Comparison of ENCODE assay signal across 6 cellular contexts in the genomic region with DNA sequence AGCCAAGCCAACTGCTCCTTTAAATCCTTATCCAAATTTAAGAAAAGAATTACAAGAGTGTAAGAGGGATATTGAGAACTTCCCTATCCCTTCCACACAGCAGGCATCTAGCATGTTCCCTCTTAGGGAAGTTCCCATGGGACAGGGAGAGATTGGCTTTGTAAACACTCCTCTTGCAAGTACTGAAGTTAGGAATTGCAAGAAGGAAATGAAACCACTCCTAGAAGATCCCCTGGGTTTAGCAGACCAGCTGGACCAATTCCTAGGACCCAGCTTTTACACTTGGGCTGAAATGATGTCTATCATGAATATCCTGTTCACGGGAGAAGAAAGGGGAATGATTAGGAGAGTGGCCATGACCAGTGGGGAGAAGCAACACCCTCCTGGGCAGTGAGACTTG. TPM values are rescaled to one million over a fixed set of nuclear protein-coding genes. Genes with fewer than 3 reads are reported as not detected.
A peak's percentile ranks its signal among the peaks of the same experiment; 100 is the strongest.
DNase-seq lines count a peak whose midpoint lies in the region; ATAC-seq and TF ChIP-seq lines count a peak whose summit lies in the region.
"Not testable (repeated sequence)": the region's sequence is repeated elsewhere in the genome, so short reads cannot be mapped to it uniquely, and the experiment has no call there.

No MANE protein-coding gene starts in this region.

- H3K79me2 ChIP-seq in Karpas-422 (ENCODE audit: low read length) = not testable (repeated sequence)

- H3K27ac ChIP-seq in Karpas-422 (ENCODE audit: low read length); endodermal cell (ENCODE audit: low read depth, low read length): not testable (repeated sequence)
- H3K27ac ChIP-seq in heart left ventricle = peak overlapping the region in 7 of 12 donors; percentile 9 to 76 (median 50)
- H3K27ac ChIP-seq in testis = peak overlapping the region; percentile 41 to 52

- not testable (repeated sequence) for H3K36me3 ChIP-seq in Karpas-422 (ENCODE audit: insufficient read depth, low read length); endodermal cell (ENCODE audit: control insufficient read depth, insufficient read depth, low read length); heart left ventricle; testis (ENCODE audit: low read depth, missing control alignments)

- H3K9me3 Mint-ChIP-seq in endodermal cell = peaks cover 40% of the 10 kb centered on the region
- H3K9me3 Mint-ChIP-seq in nephron = not testable (repeated sequence)

- H2AFZ ChIP-seq in Karpas-422 (ENCODE audit: low read length) = not testable (repeated sequence)

- not testable (repeated sequence) for H3K27me3 ChIP-seq in Karpas-422 (ENCODE audit: low read length); heart left ventricle; testis
- H3K27me3 ChIP-seq in endodermal cell (ENCODE audit: control insufficient read depth, insufficient read depth, low read length, poor library complexity, severe bottlenecking) = peaks cover 15% of the 10 kb centered on the region

- not testable (repeated sequence) for H3K4me3 Mint-ChIP-seq in endodermal cell, nephron

- H4K20me1 ChIP-seq in Karpas-422 (ENCODE audit: insufficient read depth, low read depth, low read length) = not testable (repeated sequence)

- not testable (repeated sequence) for H3K4me1 ChIP-seq in Karpas-422 (ENCODE audit: low read length)
- H3K4me1 ChIP-seq in endodermal cell (ENCODE audit: control insufficient read depth, insufficient read depth, low read length) = peaks cover 19% of the 10 kb centered on the region
- H3K4me1 ChIP-seq in heart left ventricle = peaks cover 0 to 41% (median 11%) of the 10 kb centered on the region in 12 donors
- H3K4me1 ChIP-seq in testis = peaks cover 24% of the 10 kb centered on the region

- peak overlapping the region; percentile 0 for H3K27ac Mint-ChIP-seq in endodermal cell
- H3K27ac Mint-ChIP-seq in nephron = peak overlapping the region; percentile 43 to 97 (median 63)

- not testable (repeated sequence) for H3K9me3 ChIP-seq in Karpas-422 (ENCODE audit: low read length); heart left ventricle; testis
- H3K9me3 ChIP-seq in endodermal cell (ENCODE audit: control insufficient read depth, low read length) = peaks cover 33% of the 10 kb centered on the region

- not testable (repeated sequence) for TF ChIP-seq POLR2A in heart left ventricle (IDR thresholded peaks at IDR 0.05); testis (IDR thresholded peaks at IDR 0.05)

- not testable (repeated sequence) for H3K9me2 ChIP-seq in Karpas-422 (replicated peaks; ENCODE audit: insufficient read depth, low read length)

- TF ChIP-seq CTCF in endodermal cell (conservative IDR thresholded peaks at IDR 0.05); heart left ventricle (IDR thresholded peaks at IDR 0.05); nephron (IDR thresholded peaks at IDR 0.05; ENCODE audit: unreplicated experiment in 3 of 3); testis (IDR thresholded peaks at IDR 0.05): not testable (repeated sequence)

- peaks cover 10% of the 10 kb centered on the region for H3K36me3 Mint-ChIP-seq in endodermal cell (ENCODE audit: low read depth)
- peaks cover 12% of the 10 kb centered on the region for H3K36me3 Mint-ChIP-seq in nephron (ENCODE audit: low read depth)

- H3K4me2 ChIP-seq in Karpas-422 (ENCODE audit: low read depth, low read length, poor library complexity, severe bottlenecking) = not testable (repeated sequence)

- H3K9ac ChIP-seq in Karpas-422 (ENCODE audit: low read length); endodermal cell (ENCODE audit: extremely low read depth, low read length, poor library complexity, severe bottlenecking): not testable (repeated sequence)

- DNase-seq in Karpas-422 = peak; percentile 19
- not testable (repeated sequence) for DNase-seq in endodermal cell, heart left ventricle, left ventricle myocardium superior, testis

- H3K4me3 ChIP-seq in Karpas-422 (ENCODE audit: low read length); heart left ventricle; testis: not testable (repeated sequence)
- peak overlapping the region; percentile 55 for H3K4me3 ChIP-seq in endodermal cell (ENCODE audit: low read length)

- not testable (repeated sequence) for ATAC-seq in heart left ventricle
- peak; percentile 7 for ATAC-seq in left ventricle myocardium superior

- WGBS in endodermal cell (ENCODE audit: insufficient coverage in 1 of 2, insufficient read length in 1 of 2), 2 experiments = 83 to 86% methylated on average over 1 of the region's 1 CpG
- WGBS in heart left ventricle, 4 donors = 46 to 54% (median 46%) methylated on average over 1 of the region's 1 CpG
- WGBS in testis, 2 donors = 20 to 78% methylated on average over 1 of the region's 1 CpG

- intact Hi-C loops in heart left ventricle (cut with DNase I); left ventricle myocardium superior (cut with micrococcal nuclease); testis (cut with DNase I; ENCODE audit: low total_unique reads): not testable (repeated sequence)

- H3K4me1 Mint-ChIP-seq in endodermal cell (peaks cover 33% of the 10 kb centered on the region), nephron (peaks cover 40% of the 10 kb centered on the region)

- H3K27me3 Mint-ChIP-seq in endodermal cell (ENCODE audit: insufficient read depth) = peaks cover 27% of the 10 kb centered on the region
- not testable (repeated sequence) for H3K27me3 Mint-ChIP-seq in nephron (ENCODE audit: low read depth)

RNA-seq across cellular contexts. Expression of a gene that starts 23.5 kb away (rescaled TPM):
- 28.6 and 75.1 TPM in 2 replicates for total RNA-seq in Karpas-422 (2014; rRNA removed; shearing (Covaris generic); ENCODE audit: low replicate concordance)
- 10 to 100 TPM; 63.5 to 65.6 TPM for total RNA-seq in endodermal cell
- polyA plus RNA-seq in endodermal cell (2013, experiment 1 of 2) = 45.9 TPM
- 37.8 TPM for polyA plus RNA-seq in endodermal cell (2013, experiment 2 of 2)
- 10 to 100 TPM; 13.2 to 37.9 (median 16.5) TPM for total RNA-seq in heart left ventricle
- polyA plus RNA-seq in heart left ventricle = 10 to 100 TPM in 1 of 2 donors, 1 to 10 TPM in 1; 6.2 to 10.9 TPM
- 15.0 TPM for total RNA-seq in left ventricle myocardium superior
- total RNA-seq in testis = 10 to 100 TPM; 61.6 to 71.1 TPM
- polyA plus RNA-seq in testis (ENCODE audit: insufficient read depth, low read depth, low replicate concordance) = 45.0 TPM
